ENCODE assay signal across 8 cellular contexts in the genomic region with DNA sequence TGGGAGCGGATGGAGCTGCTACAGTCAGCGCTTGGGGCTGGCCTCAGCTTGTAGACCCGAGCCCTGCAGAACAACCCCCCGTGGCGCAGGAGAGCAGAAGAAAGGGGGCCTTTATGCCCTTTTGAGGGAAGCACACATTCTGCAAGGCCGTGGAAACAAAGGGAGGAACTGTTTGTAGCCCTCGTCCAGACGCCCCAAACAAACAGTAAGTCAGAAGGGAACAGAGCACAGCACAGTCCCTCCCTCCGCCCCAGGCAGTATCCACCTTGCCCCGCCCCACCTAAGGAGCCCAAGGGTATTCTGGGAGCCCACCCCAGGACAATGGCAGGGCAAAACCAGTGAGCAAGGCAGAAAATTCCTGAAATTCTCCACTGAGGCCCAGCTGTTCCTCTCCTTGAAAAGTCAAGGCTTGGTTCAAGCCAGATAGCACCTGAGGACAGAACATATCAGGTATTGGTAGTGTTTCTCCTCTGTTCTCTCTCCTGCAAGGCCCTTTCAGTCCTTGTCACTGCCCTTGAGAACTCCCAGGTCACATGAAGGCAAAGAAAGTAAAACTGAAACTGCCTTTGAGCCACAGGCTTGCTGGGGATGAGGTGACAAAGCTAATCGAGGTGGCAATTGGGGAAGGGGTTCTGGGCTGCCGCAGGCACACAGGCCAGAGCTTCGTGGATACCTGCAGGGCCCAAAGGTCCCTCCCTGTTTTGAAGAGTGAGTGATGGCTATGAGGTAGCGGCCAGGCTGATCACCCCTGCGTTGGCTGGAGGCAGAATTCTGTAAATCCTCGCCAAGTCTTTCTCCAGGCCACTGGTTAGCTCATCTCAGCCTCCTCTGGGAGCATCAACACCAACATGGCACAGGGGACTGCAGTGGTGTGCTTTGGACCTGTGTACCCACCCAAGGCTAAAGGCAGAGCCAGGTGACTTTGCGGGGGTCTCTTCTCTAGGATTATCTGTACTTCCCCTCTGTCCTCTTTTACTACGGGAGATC.
DNase-seq lines count a peak whose midpoint lies in the region; ATAC-seq and TF ChIP-seq lines count a peak whose summit lies in the region.

No MANE protein-coding gene starts in this region.

- no peaks in the 10 kb centered on the region for H3K9me3 ChIP-seq in WERI-Rb-1 (ENCODE audit: severe bottlenecking)

- H3K27me3 ChIP-seq in WERI-Rb-1 (ENCODE audit: insufficient read depth, low read depth, severe bottlenecking), result no peaks in the 10 kb centered on the region

- no peak for TF ChIP-seq CTCF in WERI-Rb-1 (IDR thresholded peaks at IDR 0.05; ENCODE audit: low read depth, low read length)
- no peak for TF ChIP-seq CTCF in cardiac fibroblast (IDR thresholded peaks at IDR 0.05; ENCODE audit: low read depth, low read length)

- DNase-seq in NCI-H2029 (lab: John Stamatoyannopoulos, UW), result peak; percentile 54
- DNase-seq in WERI-Rb-1, result peak; percentile 60
- DNase-seq in cardiac fibroblast (ENCODE audit: low read depth in 2 of 2), result peak; percentile 57 to 82
- DNase-seq in inferior parietal cortex (ENCODE audit: extremely low spot score), result peak; percentile 91
- DNase-seq in smooth muscle cell of the brain vasculature (ENCODE audit: low read depth, low spot score), result peak; percentile 59
- no peak for DNase-seq in NCI-H1930 (lab: John Stamatoyannopoulos, UW)

- ATAC-seq in GM18508 (IDR thresholded peaks at IDR 0.05; ENCODE audit: insufficient read depth, unreplicated experiment) (peak; percentile 70), HG02798 (IDR thresholded peaks at IDR 0.05; ENCODE audit: poor library complexity, unreplicated experiment) (peak; percentile 80)

- no peaks in the 10 kb centered on the region for H3K36me3 ChIP-seq in WERI-Rb-1

- peak overlapping the region; percentile 43 for H3K4me3 ChIP-seq in WERI-Rb-1 (ENCODE audit: low read depth, low read length)
- H3K4me3 ChIP-seq in cardiac fibroblast (replicated peaks in 1 of 2; ENCODE audit: low read depth in 2 of 2, low read length in 2 of 2), result peak overlapping the region; percentile 61 to 70

- peak overlapping the region; percentile 83 for H3K27ac ChIP-seq in WERI-Rb-1

Comparison
In these comparisons a context has a peak if more than half of its experiments do, and no peak if none do; other contexts are left out.
1. DNase-seq: peak in NCI-H2029 (single experiment), WERI-Rb-1 (single experiment), cardiac fibroblast (2 of 2), inferior parietal cortex (single experiment) and smooth muscle cell of the brain vasculature (single experiment); none in NCI-H1930 (0 of 2).